12 cellular contexts compared by ENCODE assay signal in the genomic region with DNA sequence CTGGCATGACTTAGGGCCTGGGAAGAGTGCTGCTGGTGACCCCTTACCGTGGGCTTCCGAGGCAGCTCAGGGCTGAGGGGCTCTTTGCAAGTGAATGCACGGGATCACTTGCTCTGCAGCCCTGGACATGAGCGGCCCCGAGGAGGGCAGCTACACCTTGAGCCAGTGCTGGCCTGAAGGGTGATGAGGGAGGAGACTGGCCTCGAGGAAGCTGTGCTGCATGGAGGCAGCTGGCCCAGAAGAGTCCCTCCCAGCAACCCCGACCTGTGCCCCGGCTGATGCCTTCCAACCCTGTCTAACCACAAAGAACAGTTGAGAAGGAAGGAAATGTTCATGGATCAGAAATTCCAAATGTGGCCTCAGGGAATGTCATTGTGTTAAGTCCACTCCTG. TPM values are rescaled to one million over a fixed set of nuclear protein-coding genes. Genes with fewer than 3 reads are reported as not detected.
DNase-seq lines count a peak whose midpoint lies in the region; FAIRE-seq and TF ChIP-seq lines count a peak whose summit lies in the region.
"Had no signal": no experiment of that assay in that cellular context is flagged by ENCODE, and none has a peak within 500 bp of the region (broad histone marks: within the 10 kb centered on the region; RNA-seq: fewer than 3 reads in every experiment).

No MANE protein-coding gene starts in this region.

- no peaks in the 10 kb centered on the region for H3K79me2 ChIP-seq in osteoblast (ENCODE audit: insufficient read depth, low read length)

- H3K4me3 ChIP-seq in endodermal cell (ENCODE audit: low read length): no peak overlapping the region
- H3K4me3 ChIP-seq in osteoblast (ENCODE audit: insufficient read depth, low read length): no peak overlapping the region

- FAIRE-seq in HTR-8/SVneo (lab: Jason Lieb, UNC): peak; percentile 73
- FAIRE-seq: GM12892, TTC549 had no signal

- no peaks in the 10 kb centered on the region for H3K27me3 ChIP-seq in endodermal cell (ENCODE audit: control insufficient read depth, insufficient read depth, low read length, poor library complexity, severe bottlenecking)
- H3K27me3 ChIP-seq in osteoblast (ENCODE audit: insufficient read depth, low read length): no peaks in the 10 kb centered on the region

- no peaks in the 10 kb centered on the region for H3K36me3 Mint-ChIP-seq in endodermal cell (ENCODE audit: low read depth)
- H3K36me3 Mint-ChIP-seq: CD14-positive monocyte had no signal

- DNase-seq in Caki2 (ENCODE audit: low read depth) (peak; percentile 68), HTR-8/SVneo (ENCODE audit: insufficient read length, low spot score) (no peak), endodermal cell (peak; percentile 21), osteoblast (ENCODE audit: insufficient read length, low spot score, missing footprints) (peak; percentile 81), NCI-H1092 (lab: John Stamatoyannopoulos, UW) (no peak), RKO (ENCODE audit: low spot score) (no peak), anterior cingulate cortex (lab: John Stamatoyannopoulos, UW) (no peak)
- DNase-seq: NCI-H1092 treated with DMSO at 0.1 percent for 48 hours, substantia nigra had no signal

- no peak overlapping the region for H3K9ac ChIP-seq in endodermal cell (ENCODE audit: extremely low read depth, low read length, poor library complexity, severe bottlenecking)

- H4K20me1 ChIP-seq in osteoblast (ENCODE audit: insufficient read depth, low read length): peaks cover 12% of the 10 kb centered on the region

- H3K27ac Mint-ChIP-seq in endodermal cell: no peak overlapping the region
- H3K27ac Mint-ChIP-seq: CD14-positive monocyte had no signal

- H3K4me1 Mint-ChIP-seq in endodermal cell: no peaks in the 10 kb centered on the region
- H3K4me1 Mint-ChIP-seq: CD14-positive monocyte had no signal

- H3K36me3 ChIP-seq in endodermal cell (ENCODE audit: control insufficient read depth, insufficient read depth, low read length) (no peaks in the 10 kb centered on the region), osteoblast (ENCODE audit: insufficient read depth, low read length) (no peaks in the 10 kb centered on the region)

- H3K27me3 Mint-ChIP-seq in endodermal cell (ENCODE audit: insufficient read depth): no peaks in the 10 kb centered on the region

- 89 to 96% methylated on average over 5 to 8 of the region's 8 CpGs for WGBS in endodermal cell (ENCODE audit: insufficient coverage in 1 of 2, insufficient read length in 1 of 2), 2 experiments

- H2AFZ ChIP-seq in osteoblast (ENCODE audit: low read length): no peak overlapping the region

- H3K4me2 ChIP-seq in osteoblast (ENCODE audit: insufficient read depth, low read length): no peak overlapping the region

- H3K4me3 Mint-ChIP-seq in endodermal cell: no peak overlapping the region
- H3K4me3 Mint-ChIP-seq: CD14-positive monocyte had no signal

- no peaks in the 10 kb centered on the region for H3K9me3 ChIP-seq in endodermal cell (ENCODE audit: control insufficient read depth, low read length)
- no peaks in the 10 kb centered on the region for H3K9me3 ChIP-seq in osteoblast (ENCODE audit: low read depth, low read length)

- no peaks in the 10 kb centered on the region for H3K4me1 ChIP-seq in endodermal cell (ENCODE audit: control insufficient read depth, insufficient read depth, low read length)
- H3K4me1 ChIP-seq in osteoblast (ENCODE audit: insufficient read depth, low read length): peaks cover 3% of the 10 kb centered on the region

- in situ Hi-C loops in Caki2 (cut with HindIII; ENCODE audit: low pct_unique_long_range_greater_than_20kb, low sequenced_read_pairs): no loop called here

- H3K27ac ChIP-seq in endodermal cell (ENCODE audit: low read depth, low read length): no peak overlapping the region
- no peak overlapping the region for H3K27ac ChIP-seq in osteoblast (ENCODE audit: low read depth, low read length)

- H3K9me3 Mint-ChIP-seq in endodermal cell: no peaks in the 10 kb centered on the region

- no peak for TF ChIP-seq CTCF in endodermal cell (conservative IDR thresholded peaks at IDR 0.05)
- TF ChIP-seq CTCF in osteoblast (IDR thresholded peaks at IDR 0.05; ENCODE audit: extremely low read depth, low read depth, low read length): no peak

RNA-seq across cellular contexts. Expression of gene TBX1, which starts 45.2 kb away (rescaled TPM):
- 0.68 TPM in 1 of 2 replicates, not detected in the other for total RNA-seq in Caki2 (2014; rRNA removed; shearing (Covaris generic); ENCODE audit: low replicate concordance)
- total RNA-seq in endodermal cell (1 to 10 TPM in 1 of 2 donors, not detected in 1; 1.3 TPM), osteoblast (under 0.01 TPM in 1 of 2 replicates, not detected in the other)
- 0.75 TPM for polyA plus RNA-seq in endodermal cell (2013, experiment 1 of 2)
- 1.2 TPM for polyA plus RNA-seq in endodermal cell (2013, experiment 2 of 2)
- polyA plus RNA-seq: CD14-positive monocyte had no signal

RNA-seq across cellular contexts. Expression of gene GNB1L, which starts 48.9 kb away (rescaled TPM):
- 42.7 and 52.6 TPM in 2 replicates for total RNA-seq in Caki2 (2014; rRNA removed; shearing (Covaris generic); ENCODE audit: low replicate concordance)
- total RNA-seq in endodermal cell: 10 to 100 TPM in 1 of 2 donors, 1 to 10 TPM in 1; 9.5 to 12.2 TPM
- 10.1 TPM for polyA plus RNA-seq in endodermal cell (2013, experiment 1 of 2)
- polyA plus RNA-seq in endodermal cell (2013, experiment 2 of 2): 7.7 TPM
- 4.0 and 5.6 TPM in 2 replicates for total RNA-seq in osteoblast

RNA-seq across cellular contexts. Expression of gene RTL10, which starts 48.9 kb away (rescaled TPM):
- total RNA-seq in Caki2 (2014; rRNA removed; shearing (Covaris generic); ENCODE audit: low replicate concordance): 4.2 and 6.6 TPM in 2 replicates
- 10 to 100 TPM; 20.6 to 22.2 TPM for total RNA-seq in endodermal cell
- polyA plus RNA-seq in endodermal cell (2013, experiment 1 of 2): 12.4 TPM
- polyA plus RNA-seq in endodermal cell (2013, experiment 2 of 2): 12.1 TPM
- 10.3 and 11.9 TPM in 2 replicates for total RNA-seq in osteoblast

Comparison
In these comparisons a context has a peak if more than half of its experiments do, and no peak if none do; other contexts are left out.
1. DNase-seq: peak in Caki2 (single experiment), endodermal cell (single experiment) and osteoblast (single experiment); none in HTR-8/SVneo (single experiment), NCI-H1092 (single experiment), RKO (single experiment) and anterior cingulate cortex (0 of 58).